ENCODE assay signal across 20 cellular contexts in genomic region chr7:54967384-54967783, GRCh38. TPM values are rescaled to one million over a fixed set of nuclear protein-coding genes. Genes with fewer than 3 reads are reported as not detected.
DNase-seq lines count a peak whose midpoint lies in the region; ATAC-seq and TF ChIP-seq lines count a peak whose summit lies in the region.
"Had no signal": no experiment of that assay in that cellular context is flagged by ENCODE, and none has a peak within 500 bp of the region (broad histone marks: within the 10 kb centered on the region; RNA-seq: fewer than 3 reads in every experiment).

No MANE protein-coding gene starts in this region.

- no peak overlapping the region for H3K27ac Mint-ChIP-seq in activated naive CD4-positive, alpha-beta T cell treated with anti-CD3 and anti-CD28 coated beads for 36 hours
- H3K27ac Mint-ChIP-seq: activated T-helper 17 cell treated with anti-CD3 and anti-CD28 coated beads, Interleukin-2, amount 50 U/mL, for 72 hours; H9 had no signal

- no peak overlapping the region for H2BK12ac ChIP-seq in trophoblast cell (ENCODE audit: low read length)

- H3K36me3 Mint-ChIP-seq in activated naive CD4-positive, alpha-beta T cell treated with anti-CD3 and anti-CD28 coated beads for 36 hours (ENCODE audit: low read depth), result no peaks in the 10 kb centered on the region

- H2BK5ac ChIP-seq in trophoblast cell (ENCODE audit: low read depth, low read length, poor library complexity), result no peak overlapping the region

- peak overlapping the region; percentile 97 for H3K27ac ChIP-seq in RWPE2 (ENCODE audit: poor library complexity, severe bottlenecking)
- no peak overlapping the region for H3K27ac ChIP-seq in trophoblast cell (ENCODE audit: low read depth, low read length)
- H3K27ac ChIP-seq: psoas muscle, SJCRH30, thoracic aorta had no signal

- H3K36me3 ChIP-seq in RWPE2 (ENCODE audit: low read depth) (no peaks in the 10 kb centered on the region; the same call in 1 of the 2 replicates), trophoblast cell (ENCODE audit: control insufficient read depth in 1 of 2, insufficient read depth in 2 of 2, low read length in 2 of 2) (no peaks in the 10 kb centered on the region)
- H3K36me3 ChIP-seq: BE2C, SJCRH30, thoracic aorta had no signal

- H3K9me3 Mint-ChIP-seq in activated naive CD4-positive, alpha-beta T cell treated with anti-CD3 and anti-CD28 coated beads for 36 hours, result peaks cover 3% of the 10 kb centered on the region
- H3K9me3 Mint-ChIP-seq: activated T-helper 17 cell treated with anti-CD3 and anti-CD28 coated beads, Interleukin-2, amount 50 U/mL, for 72 hours had no signal

- H3K27me3 Mint-ChIP-seq in activated naive CD4-positive, alpha-beta T cell treated with anti-CD3 and anti-CD28 coated beads for 36 hours (ENCODE audit: low read depth), result peaks cover 2% of the 10 kb centered on the region

- no peak overlapping the region for H3K23ac ChIP-seq in trophoblast cell (ENCODE audit: low read length)

- H3K27me3 ChIP-seq in RWPE2 (ENCODE audit: insufficient read depth, poor library complexity, severe bottlenecking) (no peaks in the 10 kb centered on the region), trophoblast cell (ENCODE audit: insufficient read depth, low read length) (no peaks in the 10 kb centered on the region)
- H3K27me3 ChIP-seq: BE2C, SJCRH30 had no signal

- H3K4me3 ChIP-seq in RWPE2 (ENCODE audit: severe bottlenecking), result no peak overlapping the region
- H3K4me3 ChIP-seq in fibroblast of pulmonary artery (replicated peaks; ENCODE audit: low read depth, low read length), result no peak overlapping the region
- no peak overlapping the region for H3K4me3 ChIP-seq in trophoblast cell (ENCODE audit: low read depth, low read length)
- H3K4me3 ChIP-seq: GM12878, psoas muscle, SJCRH30, thoracic aorta had no signal

- CTCF ChIA-PET in activated naive CD4-positive, alpha-beta T cell treated with anti-CD3 and anti-CD28 coated beads for 36 hours (lab: Charles Lee), result no interaction called here

- no peak overlapping the region for H3K4me3 Mint-ChIP-seq in activated naive CD4-positive, alpha-beta T cell treated with anti-CD3 and anti-CD28 coated beads for 36 hours
- H3K4me3 Mint-ChIP-seq: activated T-helper 17 cell treated with anti-CD3 and anti-CD28 coated beads, Interleukin-2, amount 50 U/mL, for 72 hours; H9 had no signal

- ATAC-seq in RWPE2 (ENCODE audit: low read depth) (peak; percentile 91), GM18858 (IDR thresholded peaks at IDR 0.05; ENCODE audit: unreplicated experiment) (no peak), GM19324 (IDR thresholded peaks at IDR 0.05; ENCODE audit: low FRiP score, unreplicated experiment) (no peak)
- ATAC-seq: activated T-helper 17 cell treated with anti-CD3 and anti-CD28 coated beads, Interleukin-2, amount 50 U/mL, for 72 hours; GM12878; psoas muscle had no signal

- H3K14ac ChIP-seq in trophoblast cell (ENCODE audit: low read length), result no peak overlapping the region

- peaks cover 3% of the 10 kb centered on the region for H3K9me3 ChIP-seq in RWPE2 (ENCODE audit: severe bottlenecking)
- peaks cover 1% of the 10 kb centered on the region for H3K9me3 ChIP-seq in trophoblast cell (ENCODE audit: insufficient read depth, low read depth, low read length)
- H3K9me3 ChIP-seq: BE2C, thoracic aorta had no signal

- H2AFZ ChIP-seq in trophoblast cell (ENCODE audit: insufficient read depth, low read length, poor library complexity), result no peak overlapping the region

- no peak overlapping the region for H3K4me2 ChIP-seq in trophoblast cell (ENCODE audit: low read length)

- no peak overlapping the region for H3K9ac ChIP-seq in trophoblast cell (ENCODE audit: low read length)

- no peaks in the 10 kb centered on the region for H3K79me1 ChIP-seq in trophoblast cell (ENCODE audit: low read length)

- intact Hi-C loops in activated naive CD4-positive, alpha-beta T cell treated with anti-CD3 and anti-CD28 coated beads for 36 hours (cut with micrococcal nuclease), result no loop called here
- intact Hi-C loops in posterior cingulate gyrus (cut with DNase I), result no loop called here

- peak; percentile 21 for DNase-seq in EL
- DNase-seq in RWPE2 (ENCODE audit: low spot score), result peak; percentile 91
- DNase-seq in fibroblast of pulmonary artery (ENCODE audit: low read depth), result peak; percentile 47
- DNase-seq in trophoblast cell, result peak; percentile 86 to 97
- DNase-seq in activated naive CD4-positive, alpha-beta T cell treated with anti-CD3 and anti-CD28 coated beads for 36 hours, result no peak
- no peak for DNase-seq in posterior cingulate gyrus
- DNase-seq: activated CD4-positive, alpha-beta T cell treated with anti-CD3 and anti-CD28 coated beads, Interleukin-2, amount 50 U/mL, for 48 hours; aorta; BE2C; DND-41; foreskin melanocyte; H9; MM.1S; psoas muscle; SJCRH30 had no signal

- H3K4me1 Mint-ChIP-seq in activated naive CD4-positive, alpha-beta T cell treated with anti-CD3 and anti-CD28 coated beads for 36 hours (ENCODE audit: low read depth), result no peaks in the 10 kb centered on the region
- H3K4me1 Mint-ChIP-seq: activated T-helper 17 cell treated with anti-CD3 and anti-CD28 coated beads, Interleukin-2, amount 50 U/mL, for 72 hours; H9 had no signal

- H3K79me2 ChIP-seq in trophoblast cell (ENCODE audit: control insufficient read depth, insufficient read depth, low read length, poor library complexity), result no peaks in the 10 kb centered on the region

- H4K12ac ChIP-seq in trophoblast cell (ENCODE audit: low read depth, low read length), result no peak overlapping the region

- H4K8ac ChIP-seq in trophoblast cell (ENCODE audit: low read depth, low read length), result no peak overlapping the region

- no peak overlapping the region for H2BK120ac ChIP-seq in trophoblast cell (ENCODE audit: insufficient read depth, low read length, poor library complexity)

- no peak overlapping the region for H3K4ac ChIP-seq in trophoblast cell (ENCODE audit: low read depth, low read length)

- WGBS in trophoblast cell (ENCODE audit: extremely low coverage, insufficient coverage, insufficient read length), result no CpG with 5 or more reads among the region's 8 CpGs

- peaks cover 40% of the 10 kb centered on the region for H3K4me1 ChIP-seq in RWPE2 (ENCODE audit: insufficient read depth, poor library complexity, severe bottlenecking)
- H3K4me1 ChIP-seq in trophoblast cell (ENCODE audit: control insufficient read depth in 1 of 2, insufficient read depth in 2 of 2, low read length in 2 of 2), result peaks cover 0 to 3% of the 10 kb centered on the region in 2 experiments
- H3K4me1 ChIP-seq: BE2C, psoas muscle, SJCRH30 had no signal

- TF ChIP-seq CTCF in RWPE2 (IDR thresholded peaks at IDR 0.05; ENCODE audit: poor library complexity, severe bottlenecking) (no peak), fibroblast of pulmonary artery (IDR thresholded peaks at IDR 0.05; ENCODE audit: low read length, missing control alignments) (no peak)

- no peak overlapping the region for H4K91ac ChIP-seq in trophoblast cell (ENCODE audit: low read depth, low read length)

- H3K18ac ChIP-seq in trophoblast cell (ENCODE audit: low read length), result no peak overlapping the region

- no peak overlapping the region for H2AK5ac ChIP-seq in trophoblast cell (ENCODE audit: low read length)

RNA-seq across cellular contexts. Expression of gene EGFR, which starts 51.4 kb away (rescaled TPM):
- polyA plus RNA-seq in trophoblast cell (2013), result 29.0 and 30.5 TPM in 2 replicates
- total RNA-seq in activated naive CD4-positive, alpha-beta T cell treated with anti-CD3 and anti-CD28 coated beads for 36 hours, result not detected

Comparison
In these comparisons a context has a peak if more than half of its experiments do, and no peak if none do; other contexts are left out.
1. DNase-seq: peak in EL (single experiment), RWPE2 (single experiment), fibroblast of pulmonary artery (single experiment) and trophoblast cell (2 of 2); none in activated naive CD4-positive, alpha-beta T cell treated with anti-CD3 and anti-CD28 coated beads for 36 hours (single experiment) and posterior cingulate gyrus (0 of 10).